Comparison of ENCODE assay signal across 23 cellular contexts in the genomic region with DNA sequence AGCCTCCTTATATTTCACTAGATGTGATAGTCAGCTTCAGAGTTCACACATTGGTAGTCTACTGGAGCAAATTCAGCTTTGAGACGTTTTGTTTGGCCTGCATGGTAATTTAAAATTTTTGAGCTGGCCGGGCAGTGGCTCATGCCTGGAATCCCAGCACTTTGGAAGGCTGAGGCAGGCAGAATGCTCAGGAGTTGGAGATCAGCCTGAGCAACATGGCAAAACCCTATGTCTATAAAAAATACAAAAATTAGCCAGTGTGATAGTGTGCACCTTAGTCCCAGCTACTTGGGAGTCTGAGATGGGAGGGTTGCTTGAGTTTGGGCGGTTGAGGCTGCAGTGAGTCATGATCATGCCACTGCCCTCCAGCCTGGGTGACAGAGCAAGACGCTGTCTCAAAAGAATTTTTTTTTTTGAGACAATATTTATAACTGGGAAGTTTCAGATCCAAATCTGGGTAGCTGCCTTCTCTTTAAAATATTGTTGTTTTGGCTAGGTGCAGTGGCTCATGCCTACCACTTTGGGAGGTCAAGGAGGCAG. TPM values are rescaled to one million over a fixed set of nuclear protein-coding genes. Genes with fewer than 3 reads are reported as not detected.
"Had no signal": no experiment of that assay in that cellular context is flagged by ENCODE, and none has a peak within 500 bp of the region (broad histone marks: within the 10 kb centered on the region; RNA-seq: fewer than 3 reads in every experiment).

No MANE protein-coding gene starts in this region.

- DNase-seq: activated CD4-positive, alpha-beta T cell treated with anti-CD3 and anti-CD28 coated beads for 1 hour; activated CD4-positive, alpha-beta T cell treated with anti-CD3 and anti-CD28 coated beads, Interleukin-2, amount 50 U/mL, for 4 hours; activated naive CD4-positive, alpha-beta T cell treated with anti-CD3 and anti-CD28 coated beads for 36 hours; body of pancreas; central memory CD4-positive, alpha-beta T cell; cortex of kidney; effector CD4-positive, alpha-beta T cell; esophagus squamous epithelium; foreskin fibroblast; stimulated activated CD4-positive, alpha-beta T cell treated with anti-CD3 and anti-CD28 coated beads, Interleukin-15, amount 100 ng/mL, for 24 hours; stimulated activated CD4-positive, alpha-beta T cell treated with anti-CD3 and anti-CD28 coated beads, Interleukin-4, amount 100 ng/mL, for 24 hours; stimulated activated naive CD4-positive, alpha-beta T cell treated with Interleukin-2 at 50 U/mL for 16 hours; substantia nigra; T1000 had no signal

- ATAC-seq: body of pancreas; natural killer cell treated with Interleukin-12 subunit alpha and Interleukin-12 subunit beta and Interleukin-15 and Interleukin-18, amount 100 ng/mL, for 72 hours had no signal

- H3K36me3 Mint-ChIP-seq: natural killer cell treated with Interleukin-12 subunit alpha and Interleukin-12 subunit beta and Interleukin-15 and Interleukin-18, amount 100 ng/mL, for 72 hours; type B pancreatic cell had no signal

- H3K4me3 Mint-ChIP-seq: activated naive CD4-positive, alpha-beta T cell treated with anti-CD3 and anti-CD28 coated beads for 36 hours; natural killer cell treated with Interleukin-12 subunit alpha and Interleukin-12 subunit beta and Interleukin-15 and Interleukin-18, amount 100 ng/mL, for 72 hours; type B pancreatic cell had no signal

- H3K4me3 ChIP-seq: body of pancreas, esophagus squamous epithelium had no signal

- H3K36me3 ChIP-seq: esophagus squamous epithelium had no signal

- H3K27ac Mint-ChIP-seq: activated naive CD4-positive, alpha-beta T cell treated with anti-CD3 and anti-CD28 coated beads for 36 hours; activated T-helper 2 cell treated with anti-CD3 and anti-CD28 coated beads, Interferon-gamma antibody, Interleukin-2, Interleukin-4, amounts not matched to agents 10 μg/mL and 5 μg/mL and 100 μg/mL, durations not matched to agents 14 hours and 24 hours and 36 hours; natural killer cell treated with Interleukin-12 subunit alpha and Interleukin-12 subunit beta and Interleukin-15 and Interleukin-18, amount 100 ng/mL, for 72 hours; type B pancreatic cell had no signal

- H3K9me3 ChIP-seq: esophagus squamous epithelium had no signal

- H3K27me3 ChIP-seq: body of pancreas, esophagus squamous epithelium had no signal

- H3K27me3 Mint-ChIP-seq: natural killer cell treated with Interleukin-12 subunit alpha and Interleukin-12 subunit beta and Interleukin-15 and Interleukin-18, amount 100 ng/mL, for 72 hours had no signal

- H3K4me1 ChIP-seq: body of pancreas had no signal

- H3K27ac ChIP-seq: body of pancreas, esophagus squamous epithelium, VCaP had no signal

- H3K9me3 Mint-ChIP-seq: activated T-helper 2 cell treated with anti-CD3 and anti-CD28 coated beads, Interferon-gamma antibody, Interleukin-2, Interleukin-4, amounts not matched to agents 10 μg/mL and 5 μg/mL and 100 μg/mL, durations not matched to agents 14 hours and 24 hours and 36 hours; natural killer cell treated with Interleukin-12 subunit alpha and Interleukin-12 subunit beta and Interleukin-15 and Interleukin-18, amount 100 ng/mL, for 72 hours had no signal

RNA-seq across cellular contexts. Expression of a gene that starts 37.3 kb away (rescaled TPM):
- total RNA-seq: activated naive CD4-positive, alpha-beta T cell treated with anti-CD3 and anti-CD28 coated beads for 36 hours; activated T-helper 2 cell treated with anti-CD3 and anti-CD28 coated beads, Interferon-gamma antibody, Interleukin-2, Interleukin-4, amounts not matched to agents 10 μg/mL and 5 μg/mL and 100 μg/mL, durations not matched to agents 14 hours and 24 hours and 36 hours; body of pancreas; esophagus squamous epithelium; lower leg skin; mesenteric fat pad; natural killer cell treated with Interleukin-12 subunit alpha and Interleukin-12 subunit beta and Interleukin-15 and Interleukin-18, amount 100 ng/mL, for 72 hours; posterior vena cava; skeletal muscle tissue had no signal
- polyA plus RNA-seq: adipose tissue had no signal
